In genomic region chr20:48725589-48725991, GRCh38 we compare ENCODE assay signal across 9 cellular contexts.
DNase-seq lines count a peak whose midpoint lies in the region; ATAC-seq and TF ChIP-seq lines count a peak whose summit lies in the region.
"Had no signal": no experiment of that assay in that cellular context is flagged by ENCODE, and none has a peak within 500 bp of the region (broad histone marks: within the 10 kb centered on the region; RNA-seq: fewer than 3 reads in every experiment).

No MANE protein-coding gene starts in this region.

- H4K8ac ChIP-seq in H9 (replicated peaks; ENCODE audit: insufficient read length, low read depth, low read length): peak overlapping the region; percentile 6

- H2BK120ac ChIP-seq in H9 (ENCODE audit: low read depth, low read length, poor library complexity, severe bottlenecking): no peak overlapping the region

- no peak overlapping the region for H3K18ac ChIP-seq in H9 (ENCODE audit: insufficient read length, low read depth, low read length)

- no peak overlapping the region for H2AK5ac ChIP-seq in H9 (ENCODE audit: insufficient read length, low read length)

- H3K56ac ChIP-seq in H9 (ENCODE audit: insufficient read length, low read depth, low read length): no peak overlapping the region

- no peak for TF ChIP-seq CTCF in H9 (conservative IDR thresholded peaks at IDR 0.05)
- TF ChIP-seq CTCF in esophagus muscularis mucosa (IDR thresholded peaks at IDR 0.05): no peak
- TF ChIP-seq CTCF in progenitor cell of endocrine pancreas (IDR thresholded peaks at IDR 0.05; ENCODE audit: unreplicated experiment): no peak
- no peak for TF ChIP-seq CTCF in mucosa of descending colon (IDR thresholded peaks at IDR 0.05)

- H3K4me3 ChIP-seq in esophagus muscularis mucosa: no peak overlapping the region
- no peak overlapping the region for H3K4me3 ChIP-seq in mucosa of descending colon

- WGBS in H9 (ENCODE audit: extremely low coverage, insufficient read length, low lambda C conversion rate): no CpG with 5 or more reads among the region's 3 CpGs
- 74% methylated on average over 3 of the region's 3 CpGs for WGBS in esophagus muscularis mucosa

- H2BK12ac ChIP-seq in H9 (ENCODE audit: insufficient read length, low read depth, low read length): no peak overlapping the region

- no peak overlapping the region for H3K14ac ChIP-seq in H9 (ENCODE audit: insufficient read depth, low read length)

- H3K23me2 ChIP-seq in H9 (ENCODE audit: insufficient read length, low read depth, low read length, poor library complexity, severe bottlenecking): no peaks in the 10 kb centered on the region

- H3K9me3 ChIP-seq in H9 (ENCODE audit: control insufficient read depth, low read depth, low read length): no peaks in the 10 kb centered on the region
- no peaks in the 10 kb centered on the region for H3K9me3 ChIP-seq in esophagus muscularis mucosa
- H3K9me3 ChIP-seq in mucosa of descending colon: no peaks in the 10 kb centered on the region

- H4K91ac ChIP-seq in H9 (ENCODE audit: insufficient read length, low read depth, low read length): no peak overlapping the region

- H3K9ac ChIP-seq in H9 (ENCODE audit: extremely low read depth, insufficient read length, low read length): no peak overlapping the region

- no peak overlapping the region for H2BK20ac ChIP-seq in H9 (ENCODE audit: low read depth, low read length, poor library complexity, severe bottlenecking)

- peaks cover 0 to 5% (median 0%) of the 10 kb centered on the region in 3 experiments; a peak in 2 of 7 replicates for H3K36me3 Mint-ChIP-seq in H9 (ENCODE audit: insufficient read depth in 1 of 3, low read depth in 3 of 3)
- peaks cover 83% of the 10 kb centered on the region for H3K36me3 Mint-ChIP-seq in activated CD8-positive, alpha-beta T cell treated with anti-CD3 and anti-CD28 coated beads, Interleukin-2, amount 10 ng/mL, durations not matched to agents 7 days and 5 days (ENCODE audit: low read depth)
- peaks cover 30 to 48% (median 32%) of the 10 kb centered on the region in 3 donors for H3K36me3 Mint-ChIP-seq in immature natural killer cell
- no peaks in the 10 kb centered on the region for H3K36me3 Mint-ChIP-seq in progenitor cell of endocrine pancreas (ENCODE audit: insufficient read depth)

- no peaks in the 10 kb centered on the region for H4K20me1 ChIP-seq in H9 (ENCODE audit: control insufficient read depth, insufficient read depth, insufficient read length)

- H3K9me3 Mint-ChIP-seq in H9 (no peaks in the 10 kb centered on the region), immature natural killer cell (no peaks in the 10 kb centered on the region), progenitor cell of endocrine pancreas (ENCODE audit: low read depth) (no peaks in the 10 kb centered on the region)
- no peaks in the 10 kb centered on the region for H3K9me3 Mint-ChIP-seq in activated CD8-positive, alpha-beta T cell treated with anti-CD3 and anti-CD28 coated beads, Interleukin-2, amount 10 ng/mL, durations not matched to agents 7 days and 5 days (ENCODE audit: insufficient read depth)

- H3T11ph ChIP-seq in H9 (ENCODE audit: low read length): no peak overlapping the region

- H3K4me3 Mint-ChIP-seq in H9 (no peak overlapping the region), immature natural killer cell (peak overlapping the region; percentile 4 to 42 (median 25)), progenitor cell of endocrine pancreas (ENCODE audit: low read depth) (no peak overlapping the region)
- H3K4me3 Mint-ChIP-seq in activated CD8-positive, alpha-beta T cell treated with anti-CD3 and anti-CD28 coated beads, Interleukin-2, amount 10 ng/mL, durations not matched to agents 7 days and 5 days: no peak overlapping the region

- H3K79me1 ChIP-seq in H9 (ENCODE audit: insufficient read depth, low read depth, low read length, poor library complexity, severe bottlenecking): no peaks in the 10 kb centered on the region

- H3K27ac ChIP-seq in H9 (ENCODE audit: insufficient read length, low read depth, low read length) (no peak overlapping the region), esophagus muscularis mucosa (replicated peaks in 1 of 4) (peak overlapping the region in 1 of 4 donors; percentile 30)

- H3K4me2 ChIP-seq in H9 (ENCODE audit: insufficient read depth, insufficient read length, low read length): no peak overlapping the region

- no peak overlapping the region for H3K4ac ChIP-seq in H9 (ENCODE audit: low read depth, low read length)

- no peak for TF ChIP-seq EP300 in esophagus muscularis mucosa (IDR thresholded peaks at IDR 0.05)

- H3K27me3 ChIP-seq in H9 (ENCODE audit: insufficient read depth, low read length) (no peaks in the 10 kb centered on the region), esophagus muscularis mucosa (no peaks in the 10 kb centered on the region)

- no peak overlapping the region for H4K5ac ChIP-seq in H9 (ENCODE audit: insufficient read length, low read depth, low read length)

- intact Hi-C loops in esophagus muscularis mucosa (cut with DNase I) (no loop called here), mucosa of descending colon (cut with DNase I, micrococcal nuclease) (no loop called here)

- DNase-seq in AG08395 (ENCODE audit: low spot score) (peak; percentile 17), H9 (no peak), immature natural killer cell (no peak), esophagus muscularis mucosa (ENCODE audit: extremely low spot score) (no peak), progenitor cell of endocrine pancreas (ENCODE audit: low spot score, unreplicated experiment) (no peak), mucosa of descending colon (no peak)
- no peak for DNase-seq in activated CD8-positive, alpha-beta T cell treated with anti-CD3 and anti-CD28 coated beads, Interleukin-2, amount 10 ng/mL, durations not matched to agents 7 days and 5 days
- DNase-seq in stimulated activated CD4-positive, alpha-beta T cell treated with anti-CD3 and anti-CD28 coated beads, Interleukin-1b, Interleukin-23, amount 100 ng/mL, for 48 hours: no peak

- H3K27ac Mint-ChIP-seq in H9 (no peak overlapping the region), immature natural killer cell (peak overlapping the region; percentile 49 to 94 (median 72)), progenitor cell of endocrine pancreas (no peak overlapping the region)
- peak overlapping the region; percentile 78 for H3K27ac Mint-ChIP-seq in activated CD8-positive, alpha-beta T cell treated with anti-CD3 and anti-CD28 coated beads, Interleukin-2, amount 10 ng/mL, durations not matched to agents 7 days and 5 days

- no peak overlapping the region for H2BK5ac ChIP-seq in H9 (ENCODE audit: insufficient read length, low read length)

- no peak overlapping the region for H2AFZ ChIP-seq in H9 (ENCODE audit: low read length)

- POLR2A ChIA-PET in activated CD8-positive, alpha-beta T cell treated with anti-CD3 and anti-CD28 coated beads, Interleukin-2, amount 10 ng/mL, durations not matched to agents 7 days and 5 days (lab: Charles Lee): interaction anchor here (1.1 kb wide), 1 partner anchor 14 kb away, joined by 5 read pairs; no protein-coding TSS in a partner anchor

- H3K79me2 ChIP-seq in H9 (ENCODE audit: insufficient read depth, low read length): no peaks in the 10 kb centered on the region

- TF ChIP-seq POLR2A in esophagus muscularis mucosa (IDR thresholded peaks at IDR 0.05; ENCODE audit: low read depth): no peak

- no peak overlapping the region for H3K23ac ChIP-seq in H9 (ENCODE audit: insufficient read length, low read depth, low read length)

- H2BK15ac ChIP-seq in H9 (ENCODE audit: low read depth, low read length): no peak overlapping the region

- H3K27me3 Mint-ChIP-seq in H9 (ENCODE audit: low read depth) (no peaks in the 10 kb centered on the region; the same call in 1 of the 2 replicates), immature natural killer cell (ENCODE audit: low read depth in 3 of 3) (peaks cover 2 to 35% (median 9%) of the 10 kb centered on the region in 3 donors), progenitor cell of endocrine pancreas (no peaks in the 10 kb centered on the region)
- H3K27me3 Mint-ChIP-seq in activated CD8-positive, alpha-beta T cell treated with anti-CD3 and anti-CD28 coated beads, Interleukin-2, amount 10 ng/mL, durations not matched to agents 7 days and 5 days (ENCODE audit: low read depth): no peaks in the 10 kb centered on the region

- H3K36me3 ChIP-seq in esophagus muscularis mucosa: peaks cover 0 to 24% (median 3%) of the 10 kb centered on the region in 4 donors
- H3K36me3 ChIP-seq in mucosa of descending colon (ENCODE audit: low read depth): no peaks in the 10 kb centered on the region

- H3K4me1 ChIP-seq in H9 (ENCODE audit: insufficient read depth, low read length): no peaks in the 10 kb centered on the region
- peaks cover 12 to 63% (median 48%) of the 10 kb centered on the region in 4 donors for H3K4me1 ChIP-seq in esophagus muscularis mucosa
- peaks cover 11% of the 10 kb centered on the region for H3K4me1 ChIP-seq in mucosa of descending colon (ENCODE audit: low read depth)

- peaks cover 15 to 36% of the 10 kb centered on the region in 2 experiments for H3K4me1 Mint-ChIP-seq in H9
- peaks cover 86% of the 10 kb centered on the region for H3K4me1 Mint-ChIP-seq in activated CD8-positive, alpha-beta T cell treated with anti-CD3 and anti-CD28 coated beads, Interleukin-2, amount 10 ng/mL, durations not matched to agents 7 days and 5 days (ENCODE audit: low read depth)
- peaks cover 100% of the 10 kb centered on the region in 2 donors for H3K4me1 Mint-ChIP-seq in immature natural killer cell
- H3K4me1 Mint-ChIP-seq in progenitor cell of endocrine pancreas (ENCODE audit: low read depth): peaks cover 10% of the 10 kb centered on the region

- peak; percentile 38 for ATAC-seq in activated CD8-positive, alpha-beta T cell treated with anti-CD3 and anti-CD28 coated beads, Interleukin-2, amount 10 ng/mL, durations not matched to agents 7 days and 5 days
- no peak for ATAC-seq in mucosa of descending colon
- ATAC-seq: esophagus mucosa had no signal

- CTCF ChIA-PET in activated CD8-positive, alpha-beta T cell treated with anti-CD3 and anti-CD28 coated beads, Interleukin-2, amount 10 ng/mL, durations not matched to agents 7 days and 5 days (lab: Charles Lee): interaction anchor here (1.1 kb wide), 1 partner anchor 12 kb away, joined by 3 read pairs; no protein-coding TSS in a partner anchor

Comparison
In these comparisons a context has a peak if more than half of its experiments do, and no peak if none do; other contexts are left out.
1. H3K27ac Mint-ChIP-seq: peak in activated CD8-positive, alpha-beta T cell treated with anti-CD3 and anti-CD28 coated beads, Interleukin-2, amount 10 ng/mL, durations not matched to agents 7 days and 5 days (single experiment) and immature natural killer cell (6 of 6); none in H9 (0 of 3) and progenitor cell of endocrine pancreas (single experiment).
2. H3K4me3 Mint-ChIP-seq: peak in immature natural killer cell (5 of 5); none in H9 (0 of 2), activated CD8-positive, alpha-beta T cell treated with anti-CD3 and anti-CD28 coated beads, Interleukin-2, amount 10 ng/mL, durations not matched to agents 7 days and 5 days (single experiment) and progenitor cell of endocrine pancreas (single experiment).